1 cellular context compared by ENCODE assay signal in the genomic region with DNA sequence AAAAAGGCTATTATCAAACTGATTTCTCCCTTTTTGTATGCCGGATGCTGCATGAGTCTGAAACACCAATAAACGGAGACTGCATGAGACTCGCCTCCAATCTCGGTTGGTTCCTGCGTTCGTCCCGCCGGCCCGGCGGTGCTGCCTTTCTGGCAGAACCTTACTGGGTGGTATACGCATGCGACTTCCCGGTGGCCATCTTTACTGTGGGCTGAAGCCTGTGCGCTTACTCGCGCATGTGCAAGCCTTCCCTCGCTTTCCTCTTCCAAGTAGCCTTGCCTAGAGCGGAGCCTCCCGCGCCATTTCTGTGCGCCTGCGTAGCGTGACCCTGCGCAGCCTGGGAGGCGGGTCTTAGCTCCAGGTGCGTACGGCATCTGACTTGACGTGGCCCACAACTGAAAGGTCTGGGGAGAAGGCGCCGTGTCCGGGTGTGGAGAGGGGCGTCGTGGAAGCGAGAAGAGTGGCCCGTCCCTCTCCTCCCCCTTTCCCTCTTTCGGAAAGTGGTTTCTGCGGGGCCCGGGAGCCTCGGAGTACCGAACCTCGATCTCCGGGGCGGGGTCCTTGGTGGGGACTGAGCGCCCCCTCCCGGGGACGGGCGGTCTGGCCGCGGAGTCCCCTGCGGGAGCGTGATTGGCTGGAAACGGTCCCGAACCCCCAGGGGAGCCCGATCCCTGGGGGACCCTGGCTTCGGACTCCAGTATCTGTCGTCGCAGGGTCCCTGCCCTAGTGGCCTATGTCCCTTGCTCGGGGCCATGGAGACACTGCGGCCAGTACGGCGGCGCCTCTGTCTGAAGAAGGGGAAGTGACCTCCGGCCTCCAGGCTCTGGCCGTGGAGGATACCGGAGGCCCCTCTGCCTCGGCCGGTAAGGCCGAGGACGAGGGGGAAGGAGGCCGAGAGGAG.
TF ChIP-seq lines count a peak whose summit lies in the region.

Gene PAGR1 (plus strand): TSS at position 360 of the 901 bp plus-strand sequence. CDS start 374 bp downstream, at position 734.

TF ChIP-seq in HepG2, 621 proteins besides CTCF, POLR2A, EP300 and RAD21 (continued from another document and continues in another):
- TF ChIP-seq, protein P1, sequence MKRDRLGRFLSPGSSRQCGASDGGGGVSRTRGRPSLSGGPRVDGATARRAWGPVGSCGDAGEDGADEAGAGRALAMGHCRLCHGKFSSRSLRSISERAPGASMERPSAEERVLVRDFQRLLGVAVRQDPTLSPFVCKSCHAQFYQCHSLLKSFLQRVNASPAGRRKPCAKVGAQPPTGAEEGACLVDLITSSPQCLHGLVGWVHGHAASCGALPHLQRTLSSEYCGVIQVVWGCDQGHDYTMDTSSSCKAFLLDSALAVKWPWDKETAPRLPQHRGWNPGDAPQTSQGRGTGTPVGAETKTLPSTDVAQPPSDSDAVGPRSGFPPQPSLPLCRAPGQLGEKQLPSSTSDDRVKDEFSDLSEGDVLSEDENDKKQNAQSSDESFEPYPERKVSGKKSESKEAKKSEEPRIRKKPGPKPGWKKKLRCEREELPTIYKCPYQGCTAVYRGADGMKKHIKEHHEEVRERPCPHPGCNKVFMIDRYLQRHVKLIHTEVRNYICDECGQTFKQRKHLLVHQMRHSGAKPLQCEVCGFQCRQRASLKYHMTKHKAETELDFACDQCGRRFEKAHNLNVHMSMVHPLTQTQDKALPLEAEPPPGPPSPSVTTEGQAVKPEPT (CRISPR knock-in tag; IDR thresholded peaks at IDR 0.05; ENCODE audit: low read depth), result peak; percentile 76; the same call in 1 of the 2 replicates
- TF ChIP-seq PHF5A (CRISPR knock-in tag; IDR thresholded peaks at IDR 0.05; ENCODE audit: low read depth, unreplicated experiment) (no peak), LCORL (IDR thresholded peaks at IDR 0.05) (no peak), LCORL (CRISPR knock-in tag; IDR thresholded peaks at IDR 0.05) (peak; percentile 73; the same call in 1 of the 2 replicates), CREB1 (IDR thresholded peaks at IDR 0.05) (peak; percentile 85), CREB1 (CRISPR knock-in tag; IDR thresholded peaks at IDR 0.05) (no peak; the same call in none of the 2 replicates), NR1H2 (CRISPR knock-in tag; IDR thresholded peaks at IDR 0.05; ENCODE audit: borderline replicate concordance, low read depth) (no peak), ZNF672 (CRISPR knock-in tag; IDR thresholded peaks at IDR 0.05) (no peak), ZBED4 (CRISPR knock-in tag; IDR thresholded peaks at IDR 0.05; ENCODE audit: borderline replicate concordance) (peak; percentile 75; the same call in 1 of the 2 replicates), ZNF235 (CRISPR knock-in tag; IDR thresholded peaks at IDR 0.05; ENCODE audit: borderline replicate concordance) (peak; percentile 91), NFKB2 (CRISPR knock-in tag; IDR thresholded peaks at IDR 0.05; ENCODE audit: borderline replicate concordance) (peak; percentile 20; the same call in 1 of the 2 replicates), SRSF9 (IDR thresholded peaks at IDR 0.05; ENCODE audit: borderline replicate concordance, insufficient read depth, low read depth, low read length, poor library complexity, severe bottlenecking) (no peak), CBX5 (CRISPR knock-in tag; IDR thresholded peaks at IDR 0.05; ENCODE audit: borderline replicate concordance) (peak; percentile 70), SNAPC2 (CRISPR knock-in tag; IDR thresholded peaks at IDR 0.05) (no peak; the same call in 1 of the 2 replicates), PTBP1 (IDR thresholded peaks at IDR 0.05; ENCODE audit: low read depth, low read length, poor library complexity, severe bottlenecking) (peak; percentile 77), ZNF841 (CRISPR knock-in tag; IDR thresholded peaks at IDR 0.05; ENCODE audit: borderline replicate concordance) (no peak), POLR2AphosphoS5 (IDR thresholded peaks at IDR 0.05; ENCODE audit: low read depth, low read length) (peak; percentile 98), ZNF615 (CRISPR knock-in tag; IDR thresholded peaks at IDR 0.05; ENCODE audit: borderline replicate concordance) (no peak; the same call in 1 of the 2 replicates), ZNF383 (CRISPR knock-in tag; IDR thresholded peaks at IDR 0.05; ENCODE audit: borderline replicate concordance) (peak; percentile 72; the same call in 1 of the 2 replicates), FOXP1 (IDR thresholded peaks at IDR 0.05) (no peak), FOXP1 (CRISPR knock-in tag; IDR thresholded peaks at IDR 0.05) (no peak), ZNF879 (CRISPR knock-in tag; IDR thresholded peaks at IDR 0.05) (peak; percentile 95), ZGPAT (CRISPR knock-in tag; IDR thresholded peaks at IDR 0.05) (peak; percentile 94), ZNF331 (CRISPR knock-in tag; IDR thresholded peaks at IDR 0.05) (peak; percentile 73), ZNF484 (CRISPR knock-in tag; IDR thresholded peaks at IDR 0.05; ENCODE audit: borderline replicate concordance, low read depth) (no peak), ZNF362 (CRISPR knock-in tag; IDR thresholded peaks at IDR 0.05; ENCODE audit: borderline replicate concordance) (peak; percentile 76), ZFP36L2 (CRISPR knock-in tag; IDR thresholded peaks at IDR 0.05) (peak; percentile 28; the same call in 1 of the 2 replicates), MEIS2 (CRISPR knock-in tag; IDR thresholded peaks at IDR 0.05) (peak; percentile 16), BRD4 (CRISPR knock-in tag; IDR thresholded peaks at IDR 0.05) (peak; percentile 89), HOXA9 (CRISPR knock-in tag; IDR thresholded peaks at IDR 0.05; ENCODE audit: borderline replicate concordance) (no peak; the same call in 1 of the 2 replicates), ZNF337 (CRISPR knock-in tag; IDR thresholded peaks at IDR 0.05; ENCODE audit: borderline replicate concordance, low read depth) (peak; percentile 89; the same call in 1 of the 2 replicates), SOX13 (IDR thresholded peaks at IDR 0.05) (peak; percentile 31; the same call in 1 of the 2 replicates), SOX13 (CRISPR knock-in tag; conservative IDR thresholded peaks at IDR 0.05 in 1 of 2, IDR thresholded peaks at IDR 0.05 in 1 of 2) (no peak; a peak in 1 of 4 replicates), ZNF775 (CRISPR knock-in tag; IDR thresholded peaks at IDR 0.05; ENCODE audit: borderline replicate concordance) (peak; percentile 38; the same call in 1 of the 2 replicates), AKAP8 (CRISPR knock-in tag; IDR thresholded peaks at IDR 0.05) (peak; percentile 76; the same call in 1 of the 2 replicates), HES4 (CRISPR knock-in tag; IDR thresholded peaks at IDR 0.05; ENCODE audit: borderline replicate concordance) (no peak), THYN1 (CRISPR knock-in tag; IDR thresholded peaks at IDR 0.05; ENCODE audit: borderline replicate concordance, low read depth) (no peak), ZNF563 (CRISPR knock-in tag; IDR thresholded peaks at IDR 0.05) (peak; percentile 4; the same call in 1 of the 2 replicates), ARNTL (CRISPR knock-in tag; IDR thresholded peaks at IDR 0.05) (peak; percentile 72)
- TF ChIP-seq, protein P2, sequence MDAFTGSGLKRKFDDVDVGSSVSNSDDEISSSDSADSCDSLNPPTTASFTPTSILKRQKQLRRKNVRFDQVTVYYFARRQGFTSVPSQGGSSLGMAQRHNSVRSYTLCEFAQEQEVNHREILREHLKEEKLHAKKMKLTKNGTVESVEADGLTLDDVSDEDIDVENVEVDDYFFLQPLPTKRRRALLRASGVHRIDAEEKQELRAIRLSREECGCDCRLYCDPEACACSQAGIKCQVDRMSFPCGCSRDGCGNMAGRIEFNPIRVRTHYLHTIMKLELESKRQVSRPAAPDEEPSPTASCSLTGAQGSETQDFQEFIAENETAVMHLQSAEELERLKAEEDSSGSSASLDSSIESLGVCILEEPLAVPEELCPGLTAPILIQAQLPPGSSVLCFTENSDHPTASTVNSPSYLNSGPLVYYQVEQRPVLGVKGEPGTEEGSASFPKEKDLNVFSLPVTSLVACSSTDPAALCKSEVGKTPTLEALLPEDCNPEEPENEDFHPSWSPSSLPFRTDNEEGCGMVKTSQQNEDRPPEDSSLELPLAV (CRISPR knock-in tag; conservative IDR thresholded peaks at IDR 0.05; ENCODE audit: low read depth), result peak; percentile 53; the same call in 1 of the 2 replicates
- TF ChIP-seq, protein P3, sequence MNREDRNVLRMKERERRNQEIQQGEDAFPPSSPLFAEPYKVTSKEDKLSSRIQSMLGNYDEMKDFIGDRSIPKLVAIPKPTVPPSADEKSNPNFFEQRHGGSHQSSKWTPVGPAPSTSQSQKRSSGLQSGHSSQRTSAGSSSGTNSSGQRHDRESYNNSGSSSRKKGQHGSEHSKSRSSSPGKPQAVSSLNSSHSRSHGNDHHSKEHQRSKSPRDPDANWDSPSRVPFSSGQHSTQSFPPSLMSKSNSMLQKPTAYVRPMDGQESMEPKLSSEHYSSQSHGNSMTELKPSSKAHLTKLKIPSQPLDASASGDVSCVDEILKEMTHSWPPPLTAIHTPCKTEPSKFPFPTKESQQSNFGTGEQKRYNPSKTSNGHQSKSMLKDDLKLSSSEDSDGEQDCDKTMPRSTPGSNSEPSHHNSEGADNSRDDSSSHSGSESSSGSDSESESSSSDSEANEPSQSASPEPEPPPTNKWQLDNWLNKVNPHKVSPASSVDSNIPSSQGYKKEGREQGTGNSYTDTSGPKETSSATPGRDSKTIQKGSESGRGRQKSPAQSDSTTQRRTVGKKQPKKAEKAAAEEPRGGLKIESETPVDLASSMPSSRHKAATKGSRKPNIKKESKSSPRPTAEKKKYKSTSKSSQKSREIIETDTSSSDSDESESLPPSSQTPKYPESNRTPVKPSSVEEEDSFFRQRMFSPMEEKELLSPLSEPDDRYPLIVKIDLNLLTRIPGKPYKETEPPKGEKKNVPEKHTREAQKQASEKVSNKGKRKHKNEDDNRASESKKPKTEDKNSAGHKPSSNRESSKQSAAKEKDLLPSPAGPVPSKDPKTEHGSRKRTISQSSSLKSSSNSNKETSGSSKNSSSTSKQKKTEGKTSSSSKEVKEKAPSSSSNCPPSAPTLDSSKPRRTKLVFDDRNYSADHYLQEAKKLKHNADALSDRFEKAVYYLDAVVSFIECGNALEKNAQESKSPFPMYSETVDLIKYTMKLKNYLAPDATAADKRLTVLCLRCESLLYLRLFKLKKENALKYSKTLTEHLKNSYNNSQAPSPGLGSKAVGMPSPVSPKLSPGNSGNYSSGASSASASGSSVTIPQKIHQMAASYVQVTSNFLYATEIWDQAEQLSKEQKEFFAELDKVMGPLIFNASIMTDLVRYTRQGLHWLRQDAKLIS (CRISPR knock-in tag; IDR thresholded peaks at IDR 0.05), result 0 out of 2 replicates have a peak, but pooled peaks have one; percentile 1
- TF ChIP-seq, protein P4, sequence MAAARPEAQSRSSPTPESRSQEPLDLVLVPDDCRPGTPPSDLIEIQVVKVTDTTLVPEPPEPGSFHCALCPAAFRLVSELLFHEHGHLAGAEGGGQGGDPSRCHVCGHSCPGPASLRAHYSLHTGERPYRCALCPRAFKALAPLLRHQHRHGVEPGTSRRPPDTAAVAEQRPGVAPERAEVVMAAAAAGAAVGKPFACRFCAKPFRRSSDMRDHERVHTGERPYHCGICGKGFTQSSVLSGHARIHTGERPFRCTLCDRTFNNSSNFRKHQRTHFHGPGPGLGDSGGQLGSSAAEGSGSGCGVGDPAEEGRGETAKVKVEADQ (CRISPR knock-in tag; IDR thresholded peaks at IDR 0.05; ENCODE audit: borderline replicate concordance), result peak; percentile 80; the same call in 1 of the 2 replicates
- TF ChIP-seq, protein P5, sequence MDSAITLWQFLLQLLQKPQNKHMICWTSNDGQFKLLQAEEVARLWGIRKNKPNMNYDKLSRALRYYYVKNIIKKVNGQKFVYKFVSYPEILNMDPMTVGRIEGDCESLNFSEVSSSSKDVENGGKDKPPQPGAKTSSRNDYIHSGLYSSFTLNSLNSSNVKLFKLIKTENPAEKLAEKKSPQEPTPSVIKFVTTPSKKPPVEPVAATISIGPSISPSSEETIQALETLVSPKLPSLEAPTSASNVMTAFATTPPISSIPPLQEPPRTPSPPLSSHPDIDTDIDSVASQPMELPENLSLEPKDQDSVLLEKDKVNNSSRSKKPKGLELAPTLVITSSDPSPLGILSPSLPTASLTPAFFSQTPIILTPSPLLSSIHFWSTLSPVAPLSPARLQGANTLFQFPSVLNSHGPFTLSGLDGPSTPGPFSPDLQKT (CRISPR knock-in tag; IDR thresholded peaks at IDR 0.05; ENCODE audit: borderline replicate concordance), result no peak
